Comparison of ENCODE assay signal across 12 cellular contexts in the genomic region with DNA sequence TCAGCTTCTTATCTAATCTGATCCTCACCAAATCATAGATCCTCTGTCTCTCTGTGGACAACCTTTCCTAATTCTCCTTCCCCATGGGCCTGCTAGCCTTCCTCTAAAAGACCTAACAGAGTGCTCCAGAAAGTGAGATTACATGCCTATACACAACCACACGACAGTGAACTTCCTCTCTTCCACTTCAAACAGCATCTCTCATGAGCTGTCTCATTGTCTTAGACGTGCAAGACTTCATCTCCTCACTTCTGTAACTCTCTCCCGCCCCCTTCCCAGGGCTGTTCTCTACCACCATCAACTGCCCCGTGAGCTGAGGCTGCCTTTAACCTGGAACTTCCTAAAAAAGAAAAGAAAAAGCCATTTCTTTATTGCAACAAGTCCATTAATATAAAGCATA. TPM values are rescaled to one million over a fixed set of nuclear protein-coding genes. Genes with fewer than 3 reads are reported as not detected.
A peak's percentile ranks its signal among the peaks of the same experiment; 100 is the strongest.
DNase-seq lines count a peak whose midpoint lies in the region; ATAC-seq and TF ChIP-seq lines count a peak whose summit lies in the region.
"Had no signal": no experiment of that assay in that cellular context is flagged by ENCODE, and none has a peak within 500 bp of the region (broad histone marks: within the 10 kb centered on the region; RNA-seq: fewer than 3 reads in every experiment).

No MANE protein-coding gene starts in this region.

- peaks cover 5% of the 10 kb centered on the region for H3K27me3 Mint-ChIP-seq in neural progenitor cell (ENCODE audit: insufficient read depth, low read depth)

- peaks cover 36% of the 10 kb centered on the region for H3F3A ChIP-seq in neural progenitor cell (ENCODE audit: low read depth)

- H3K36me3 Mint-ChIP-seq in neural progenitor cell: peaks cover 41% of the 10 kb centered on the region

- H3K9me3 ChIP-seq in neural progenitor cell (ENCODE audit: low read depth): no peaks in the 10 kb centered on the region

- no peak overlapping the region for H2AFZ ChIP-seq in neural progenitor cell (replicated peaks)

- H3K4me3 ChIP-seq in coronary artery (peak overlapping the region; percentile 57), neural progenitor cell (no peak overlapping the region)

- H3K27ac ChIP-seq in coronary artery (peak overlapping the region; percentile 76 to 80), neural progenitor cell (no peak overlapping the region)

- H3K9me3 Mint-ChIP-seq in neural progenitor cell: no peaks in the 10 kb centered on the region

- H3K27ac Mint-ChIP-seq in neural progenitor cell: peak overlapping the region; percentile 31

- H4K20me1 ChIP-seq in neural progenitor cell (ENCODE audit: low read depth): peaks cover 91% of the 10 kb centered on the region

- H3K79me2 ChIP-seq in neural progenitor cell (ENCODE audit: low read depth): peaks cover 79% of the 10 kb centered on the region

- no peak overlapping the region for H3K9ac ChIP-seq in neural progenitor cell

- TF ChIP-seq CTCF in coronary artery (IDR thresholded peaks at IDR 0.05) (no peak), neural progenitor cell (IDR thresholded peaks at IDR 0.05) (no peak)

- DNase-seq in Ammon's horn (ENCODE audit: low spot score) (peak; percentile 66), NOMO-1 treated with dmso at 0.1 percent for 144 hours (lab: John Stamatoyannopoulos, UW; ENCODE audit: unreplicated experiment) (peak; percentile 51), coronary artery (ENCODE audit: low spot score) (no peak), neural progenitor cell (ENCODE audit: low spot score) (no peak), activated gamma-delta T cell treated with Interleukin-2 at 50 U/mL for 16 hours (no peak), amniotic stem cell (lab: John Stamatoyannopoulos, UW) (no peak)
- no peak for DNase-seq in activated effector memory CD4-positive, alpha-beta T cell treated with Interleukin-2 at 50 U/mL for 16 hours
- DNase-seq: kidney glomerular epithelial cell; small intestine; stimulated activated naive CD4-positive, alpha-beta T cell had no signal

- no peak overlapping the region for H3K4me2 ChIP-seq in neural progenitor cell

- peaks cover 64% of the 10 kb centered on the region for H3K4me1 Mint-ChIP-seq in neural progenitor cell

- no peak for ATAC-seq in HG02642 (IDR thresholded peaks at IDR 0.05; ENCODE audit: poor library complexity, unreplicated experiment)

- H3K4me1 ChIP-seq in neural progenitor cell: peaks cover 56% of the 10 kb centered on the region

- H3K36me3 ChIP-seq in neural progenitor cell: no peaks in the 10 kb centered on the region

- H3K27me3 ChIP-seq in neural progenitor cell: no peaks in the 10 kb centered on the region

- H3K4me3 Mint-ChIP-seq in neural progenitor cell: no peak overlapping the region

RNA-seq across cellular contexts. Expression of gene A3GALT2, which starts 14.1 kb away (rescaled TPM):
- not detected in 2 replicates for total RNA-seq in neural progenitor cell (ENCODE audit: low replicate concordance)
- total RNA-seq: T-helper 1 cell treated with Interleukin-12 subunit alpha and Interleukin-12 subunit beta and Interleukin-4 antibody, amounts not matched to agents 30 ng/mL and 1 ng/mL, for 36 hours had no signal

Comparison
In these comparisons a context has a peak if more than half of its experiments do, and no peak if none do; other contexts are left out.
1. DNase-seq: peak in Ammon's horn (single experiment) and NOMO-1 treated with dmso at 0.1 percent for 144 hours (single experiment); none in coronary artery (single experiment), neural progenitor cell (single experiment), activated gamma-delta T cell treated with Interleukin-2 at 50 U/mL for 16 hours (single experiment), amniotic stem cell (single experiment) and activated effector memory CD4-positive, alpha-beta T cell treated with Interleukin-2 at 50 U/mL for 16 hours (single experiment).